28 cellular contexts compared by ENCODE assay signal in the genomic region with DNA sequence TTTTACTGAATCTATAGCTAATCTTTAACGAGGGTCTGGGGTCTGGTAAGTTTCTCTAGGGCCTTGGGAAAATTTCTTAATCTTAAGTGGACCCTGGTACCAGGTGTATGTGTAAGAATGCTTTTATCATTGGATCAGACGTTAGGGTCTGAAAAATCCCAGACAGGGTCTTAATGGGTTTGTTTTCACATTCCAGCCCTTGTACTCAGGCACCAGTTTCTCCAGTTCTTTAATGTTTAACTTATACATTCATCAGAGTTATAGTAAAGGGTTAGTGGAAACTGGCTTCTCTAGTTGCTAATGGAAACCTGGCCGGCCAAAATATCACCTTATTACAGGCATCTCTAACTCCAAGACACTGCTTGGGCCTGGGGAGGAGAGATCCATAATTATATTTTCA. TPM values are rescaled to one million over a fixed set of nuclear protein-coding genes. Genes with fewer than 3 reads are reported as not detected.
"Had no signal": no experiment of that assay in that cellular context is flagged by ENCODE, and none has a peak within 500 bp of the region (broad histone marks: within the 10 kb centered on the region; RNA-seq: fewer than 3 reads in every experiment).

No MANE protein-coding gene starts in this region.

- H3K4me3 ChIP-seq: MG63 had no signal

- H3K27ac ChIP-seq: brain microvascular endothelial cell, VCaP had no signal

- H3K9me3 Mint-ChIP-seq: activated CD4-positive, alpha-beta memory T cell treated with anti-CD3 and anti-CD28 coated beads, Interleukin-2, amount 10 ng/mL, durations not matched to agents 7 days and 5 days; activated T-helper 17 cell treated with anti-CD3 and anti-CD28 coated beads, Interleukin-2, amount 50 U/mL, for 72 hours had no signal

- H3K36me3 ChIP-seq: brain microvascular endothelial cell, MG63 had no signal

- DNase-seq: activated CD4-positive, alpha-beta memory T cell treated with anti-CD3 and anti-CD28 coated beads, Interleukin-2, amount 10 ng/mL, durations not matched to agents 7 days and 5 days; activated CD4-positive, alpha-beta T cell treated with anti-CD3 and anti-CD28 coated beads, Interleukin-2, amount 50 U/mL, for 1 hour; activated CD4-positive, CD25-positive, alpha-beta regulatory T cell; activated gamma-delta T cell; activated naive CD4-positive, alpha-beta T cell treated with anti-CD3 and anti-CD28 coated beads for 36 hours; activated T-cell treated with anti-CD3 and anti-CD28 coated beads for 4 hours; activated T-cell treated with anti-CD3 and anti-CD28 coated beads, Interleukin-2, amount 50 U/mL, for 48 hours; brain microvascular endothelial cell; MG63; MV-4-11; NCI-H1092 treated with DMSO at 0.1 percent for 48 hours; NCI-H1417 treated with DMSO at 0.1 percent for 48 hours; NCI-H1694 treated with DMSO at 0.1 percent for 48 hours; NCI-H2029 treated with DMSO at 0.1 percent for 48 hours; NCI-H345; NCI-H510A; NCI-H526 treated with DMSO at 0.1 percent for 48 hours; NCI-H82; SIG-M5; T-helper 17 cell; T1000 had no signal

- H3K27me3 ChIP-seq: brain microvascular endothelial cell, MG63 had no signal

- H3K27ac Mint-ChIP-seq: activated CD4-positive, alpha-beta memory T cell treated with anti-CD3 and anti-CD28 coated beads, Interleukin-2, amount 10 ng/mL, durations not matched to agents 7 days and 5 days; activated naive CD4-positive, alpha-beta T cell treated with anti-CD3 and anti-CD28 coated beads for 36 hours; activated naive CD8-positive, alpha-beta T cell; activated T-helper 17 cell treated with anti-CD3 and anti-CD28 coated beads, Interleukin-2, amount 50 U/mL, for 72 hours; T-helper 17 cell had no signal

- H3K9me3 ChIP-seq: MG63 had no signal

- H3K4me1 Mint-ChIP-seq: activated CD4-positive, alpha-beta memory T cell treated with anti-CD3 and anti-CD28 coated beads, Interleukin-2, amount 10 ng/mL, durations not matched to agents 7 days and 5 days; activated T-helper 17 cell treated with anti-CD3 and anti-CD28 coated beads, Interleukin-2, amount 50 U/mL, for 72 hours; T-helper 17 cell had no signal

- ATAC-seq: activated T-helper 17 cell treated with anti-CD3 and anti-CD28 coated beads, Interleukin-2, amount 50 U/mL, for 72 hours; T-helper 17 cell had no signal

- H3K27me3 Mint-ChIP-seq: activated CD4-positive, alpha-beta memory T cell treated with anti-CD3 and anti-CD28 coated beads, Interleukin-2, amount 10 ng/mL, durations not matched to agents 7 days and 5 days; activated naive CD8-positive, alpha-beta T cell; activated T-helper 17 cell treated with anti-CD3 and anti-CD28 coated beads, Interleukin-2, amount 50 U/mL, for 72 hours; T-helper 17 cell had no signal

- H3K36me3 Mint-ChIP-seq: activated naive CD8-positive, alpha-beta T cell had no signal

- H3K4me3 Mint-ChIP-seq: activated CD4-positive, alpha-beta memory T cell treated with anti-CD3 and anti-CD28 coated beads, Interleukin-2, amount 10 ng/mL, durations not matched to agents 7 days and 5 days; activated naive CD4-positive, alpha-beta T cell treated with anti-CD3 and anti-CD28 coated beads for 36 hours; activated naive CD8-positive, alpha-beta T cell; activated T-helper 17 cell treated with anti-CD3 and anti-CD28 coated beads, Interleukin-2, amount 50 U/mL, for 72 hours; T-helper 17 cell had no signal

RNA-seq across cellular contexts. Expression of a gene that starts 11.7 kb away (rescaled TPM):
- total RNA-seq: activated CD4-positive, alpha-beta memory T cell treated with anti-CD3 and anti-CD28 coated beads, Interleukin-2, amount 10 ng/mL, durations not matched to agents 7 days and 5 days; activated CD8-positive, alpha-beta memory T cell treated with anti-CD3 and anti-CD28 coated beads for 36 hours; activated naive CD4-positive, alpha-beta T cell treated with anti-CD3 and anti-CD28 coated beads for 36 hours; activated T-helper 17 cell treated with anti-CD3 and anti-CD28 coated beads, Interleukin-2, amount 50 U/mL, for 72 hours; OCI-LY7; RPMI7951; T-helper 17 cell had no signal
- polyA plus RNA-seq: adipose tissue had no signal
